Comparison of ENCODE assay signal across 26 cellular contexts in genomic region chr11:102653744-102654291, GRCh38. TPM values are rescaled to one million over a fixed set of nuclear protein-coding genes. Genes with fewer than 3 reads are reported as not detected.
DNase-seq lines count a peak whose midpoint lies in the region; ATAC-seq, FAIRE-seq and TF ChIP-seq lines count a peak whose summit lies in the region.
"Had no signal": no experiment of that assay in that cellular context is flagged by ENCODE, and none has a peak within 500 bp of the region (broad histone marks: within the 10 kb centered on the region; RNA-seq: fewer than 3 reads in every experiment).

No MANE protein-coding gene starts in this region.

- no peak for TF ChIP-seq CTCF in MCF 10A (IDR thresholded peaks at IDR 0.05; ENCODE audit: unreplicated experiment)
- TF ChIP-seq CTCF in breast epithelium (IDR thresholded peaks at IDR 0.05) = no peak
- TF ChIP-seq CTCF in bronchial epithelial cell (IDR thresholded peaks at IDR 0.05; ENCODE audit: insufficient read depth, low read length, severe bottlenecking) = no peak

- H3K4me2 ChIP-seq in trophoblast cell (ENCODE audit: low read length) = no peak overlapping the region

- peak; percentile 16 for DNase-seq in MCF 10A (ENCODE audit: unreplicated experiment)
- DNase-seq in breast epithelium (ENCODE audit: low spot score in 2 of 2) = no peak
- peak; percentile 36 for DNase-seq in MG63
- DNase-seq in bronchial epithelial cell (ENCODE audit: low read depth) = peak; percentile 13
- no peak for DNase-seq in trophoblast cell
- DNase-seq in effector memory CD8-positive, alpha-beta T cell = no peak
- DNase-seq in immature natural killer cell = no peak
- DNase-seq: activated CD4-positive, CD25-positive, alpha-beta regulatory T cell treated with anti-CD3 and anti-CD28 coated beads, Interleukin-2, amount 50 U/mL, for 72 hours; activated CD8-positive, alpha-beta memory T cell treated with anti-CD3 and anti-CD28 coated beads, Interleukin-2, amount 50 U/mL, for 4 hours; activated naive CD4-positive, alpha-beta T cell treated with anti-CD3 and anti-CD28 coated beads for 36 hours; DMS153; glutamatergic neuron; GOT3; KBM-7; NCI-H1092 treated with DMSO at 0.1 percent for 48 hours; NCI-H69; sigmoid colon; stimulated activated CD4-positive, alpha-beta T cell treated with anti-CD3 and anti-CD28 coated beads, Interleukin-2, amount 100 ng/mL, for 24 hours had no signal

- H2AFZ ChIP-seq in trophoblast cell (ENCODE audit: insufficient read depth, low read length, poor library complexity) = no peak overlapping the region

- H3K9me3 Mint-ChIP-seq in MCF 10A (ENCODE audit: unreplicated experiment) (peaks cover 13% of the 10 kb centered on the region), immature natural killer cell (peaks cover 0 to 3% (median 0%) of the 10 kb centered on the region in 6 donors)
- H3K9me3 Mint-ChIP-seq in effector memory CD8-positive, alpha-beta T cell = no peaks in the 10 kb centered on the region

- H3K36me3 ChIP-seq in breast epithelium = no peaks in the 10 kb centered on the region
- H3K36me3 ChIP-seq in MG63 = no peaks in the 10 kb centered on the region
- H3K36me3 ChIP-seq in bronchial epithelial cell (ENCODE audit: control insufficient read depth, insufficient read depth, low read length) = no peaks in the 10 kb centered on the region
- no peaks in the 10 kb centered on the region for H3K36me3 ChIP-seq in trophoblast cell (ENCODE audit: control insufficient read depth in 1 of 2, insufficient read depth in 2 of 2, low read length in 2 of 2)
- H3K36me3 ChIP-seq: sigmoid colon, SJSA1 had no signal

- intact Hi-C loops in MCF 10A (cut with micrococcal nuclease) = no loop called here
- intact Hi-C loops in breast epithelium (cut with DNase I; ENCODE audit: low total_unique reads) = no loop called here

- no peak overlapping the region for H3K9ac ChIP-seq in trophoblast cell (ENCODE audit: low read length)

- peak; percentile 94 for FAIRE-seq in bronchial epithelial cell (lab: Jason Lieb, UNC)

- no peak overlapping the region for H3K27ac ChIP-seq in breast epithelium
- no peak overlapping the region for H3K27ac ChIP-seq in trophoblast cell (ENCODE audit: low read depth, low read length)
- H3K27ac ChIP-seq: coronary artery, sigmoid colon, SJSA1 had no signal

- no peak overlapping the region for H2AK5ac ChIP-seq in trophoblast cell (ENCODE audit: low read length)

- no peak overlapping the region for H3K4me3 Mint-ChIP-seq in MCF 10A (ENCODE audit: unreplicated experiment)
- no peak overlapping the region for H3K4me3 Mint-ChIP-seq in effector memory CD8-positive, alpha-beta T cell
- H3K4me3 Mint-ChIP-seq in immature natural killer cell = no peak overlapping the region
- H3K4me3 Mint-ChIP-seq: activated naive CD4-positive, alpha-beta T cell treated with anti-CD3 and anti-CD28 coated beads for 36 hours; T-helper 2 cell treated with Interferon-gamma antibody and Interleukin-4, amounts not matched to agents 5 μg/mL and 100 μg/mL, for 36 hours had no signal

- no peak overlapping the region for H3K18ac ChIP-seq in trophoblast cell (ENCODE audit: low read length)

- BruUV-seq in MCF 10A (replicated peaks; lab: Mats Ljungman, UMichigan) = no TSS peak

- H4K12ac ChIP-seq in trophoblast cell (ENCODE audit: low read depth, low read length) = no peak overlapping the region

- H3K4me3 ChIP-seq in breast epithelium (no peak overlapping the region), MG63 (no peak overlapping the region), bronchial epithelial cell (ENCODE audit: low read depth, low read length) (no peak overlapping the region), trophoblast cell (ENCODE audit: low read depth, low read length) (peak overlapping the region; percentile 60)
- H3K4me3 ChIP-seq: coronary artery, sigmoid colon, SJSA1 had no signal

- CTCF ChIA-PET in MCF 10A (lab: Yijun Ruan, JAX) = interaction anchor here (0.6 to 3.4 kb wide), 4 partner anchors 12 to 829 kb away, joined by 3 to 20 read pairs (median 6); no protein-coding TSS in a partner anchor

- WGBS in trophoblast cell (ENCODE audit: extremely low coverage, insufficient coverage, insufficient read length) = no CpG with 5 or more reads among the region's 16 CpGs

- no peak overlapping the region for H2BK120ac ChIP-seq in trophoblast cell (ENCODE audit: insufficient read depth, low read length, poor library complexity)

- no peak overlapping the region for H3K23ac ChIP-seq in trophoblast cell (ENCODE audit: low read length)

- POLR2A ChIA-PET in MCF 10A (lab: Yijun Ruan, JAX) = no interaction called here

- no peak overlapping the region for H4K91ac ChIP-seq in trophoblast cell (ENCODE audit: low read depth, low read length)

- H3K4me1 ChIP-seq in breast epithelium (no peaks in the 10 kb centered on the region), trophoblast cell (ENCODE audit: control insufficient read depth in 1 of 2, insufficient read depth in 2 of 2, low read length in 2 of 2) (no peaks in the 10 kb centered on the region)
- H3K4me1 ChIP-seq: sigmoid colon, SJSA1 had no signal

- H4K8ac ChIP-seq in trophoblast cell (ENCODE audit: low read depth, low read length) = no peak overlapping the region

- H3K79me2 ChIP-seq in trophoblast cell (ENCODE audit: control insufficient read depth, insufficient read depth, low read length, poor library complexity) = no peaks in the 10 kb centered on the region

- no peak for TF ChIP-seq POLR2A in breast epithelium (IDR thresholded peaks at IDR 0.05)

- H2BK12ac ChIP-seq in trophoblast cell (ENCODE audit: low read length) = no peak overlapping the region

- peaks cover 0 to 7% of the 10 kb centered on the region in 2 donors for H3K9me3 ChIP-seq in breast epithelium
- H3K9me3 ChIP-seq in MG63 = no peaks in the 10 kb centered on the region
- H3K9me3 ChIP-seq in trophoblast cell (ENCODE audit: insufficient read depth, low read depth, low read length) = peaks cover 5% of the 10 kb centered on the region
- H3K9me3 ChIP-seq: sigmoid colon, SJSA1 had no signal

- no peak for ATAC-seq in effector memory CD8-positive, alpha-beta T cell (replicated peaks)
- ATAC-seq in HG03378 (IDR thresholded peaks at IDR 0.05; ENCODE audit: unreplicated experiment) = no peak

- H3K27me3 ChIP-seq in breast epithelium = no peaks in the 10 kb centered on the region
- H3K27me3 ChIP-seq in MG63 = no peaks in the 10 kb centered on the region; the same call in 1 of the 2 replicates
- no peaks in the 10 kb centered on the region for H3K27me3 ChIP-seq in bronchial epithelial cell (ENCODE audit: control insufficient read depth, insufficient read depth, low read length)
- H3K27me3 ChIP-seq in trophoblast cell (ENCODE audit: insufficient read depth, low read length) = no peaks in the 10 kb centered on the region
- H3K27me3 ChIP-seq: sigmoid colon, SJSA1 had no signal

- no peak overlapping the region for H3K14ac ChIP-seq in trophoblast cell (ENCODE audit: low read length)

- H3K27me3 Mint-ChIP-seq in MCF 10A (ENCODE audit: insufficient read depth, unreplicated experiment) = peaks cover 11% of the 10 kb centered on the region
- H3K27me3 Mint-ChIP-seq in effector memory CD8-positive, alpha-beta T cell = peaks cover 49 to 54% of the 10 kb centered on the region in 2 donors
- peaks cover 0 to 14% (median 3%) of the 10 kb centered on the region in 3 donors for H3K27me3 Mint-ChIP-seq in immature natural killer cell (ENCODE audit: low read depth in 3 of 3)

- H3K4ac ChIP-seq in trophoblast cell (ENCODE audit: low read depth, low read length) = no peak overlapping the region

- no peaks in the 10 kb centered on the region for H3K79me1 ChIP-seq in trophoblast cell (ENCODE audit: low read length)

- H3K36me3 Mint-ChIP-seq in MCF 10A (ENCODE audit: insufficient read depth, unreplicated experiment) = no peaks in the 10 kb centered on the region
- peaks cover 2% of the 10 kb centered on the region for H3K36me3 Mint-ChIP-seq in effector memory CD8-positive, alpha-beta T cell (ENCODE audit: insufficient read depth)
- no peaks in the 10 kb centered on the region for H3K36me3 Mint-ChIP-seq in immature natural killer cell

- no peak overlapping the region for H3K27ac Mint-ChIP-seq in MCF 10A (ENCODE audit: low read depth, unreplicated experiment)
- H3K27ac Mint-ChIP-seq in effector memory CD8-positive, alpha-beta T cell = no peak overlapping the region
- peak overlapping the region in 1 of 6 donors; percentile 58 for H3K27ac Mint-ChIP-seq in immature natural killer cell
- H3K27ac Mint-ChIP-seq: activated naive CD4-positive, alpha-beta T cell treated with anti-CD3 and anti-CD28 coated beads for 36 hours; T-helper 2 cell treated with Interferon-gamma antibody and Interleukin-4, amounts not matched to agents 5 μg/mL and 100 μg/mL, for 36 hours had no signal

- no peaks in the 10 kb centered on the region for H3K4me1 Mint-ChIP-seq in MCF 10A (ENCODE audit: insufficient read depth, unreplicated experiment)
- H3K4me1 Mint-ChIP-seq in effector memory CD8-positive, alpha-beta T cell (ENCODE audit: low read depth in 2 of 2) = no peaks in the 10 kb centered on the region
- H3K4me1 Mint-ChIP-seq in immature natural killer cell = no peaks in the 10 kb centered on the region

- no peak overlapping the region for H2BK5ac ChIP-seq in trophoblast cell (ENCODE audit: low read depth, low read length, poor library complexity)

RNA-seq across cellular contexts. Expression of gene MMP20, which starts 28.7 kb away (rescaled TPM):
- total RNA-seq in MCF 10A (2022) (not detected in 2 replicates), breast epithelium (under 1 TPM in 1 of 3 donors, not detected in 2; 0.59 TPM), bronchial epithelial cell (not detected in 2 replicates)
- not detected in 2 replicates for total RNA-seq in MG63 (2014; rRNA removed; shearing (Covaris generic); ENCODE audit: low replicate concordance)
- polyA plus RNA-seq in trophoblast cell (2013) = 0.04 and 0.12 TPM in 2 replicates
- polyA plus RNA-seq in immature natural killer cell = not detected
- total RNA-seq: activated naive CD4-positive, alpha-beta T cell treated with anti-CD3 and anti-CD28 coated beads for 36 hours; lower leg skin; OCI-LY7; osteocyte; sigmoid colon; SJSA1; urinary bladder had no signal
- polyA plus RNA-seq: sigmoid colon, urinary bladder had no signal

RNA-seq across cellular contexts. Expression of gene MMP27, which starts 51.8 kb away (rescaled TPM):
- total RNA-seq in MCF 10A (2022) (not detected in 2 replicates), breast epithelium (1 to 10 TPM in 1 of 3 donors, under 1 TPM in 1, not detected in 1; 0.33 to 2.1 TPM), bronchial epithelial cell (not detected in 2 replicates)
- not detected in 2 replicates for total RNA-seq in MG63 (2014; rRNA removed; shearing (Covaris generic); ENCODE audit: low replicate concordance)
- polyA plus RNA-seq in trophoblast cell (2013) = not detected in 2 replicates
- not detected for polyA plus RNA-seq in immature natural killer cell
- total RNA-seq: activated naive CD4-positive, alpha-beta T cell treated with anti-CD3 and anti-CD28 coated beads for 36 hours; OCI-LY7; osteocyte; sigmoid colon; SJSA1; urinary bladder had no signal
- polyA plus RNA-seq: sigmoid colon had no signal

Comparison
In these comparisons a context has a peak if more than half of its experiments do, and no peak if none do; other contexts are left out.
1. DNase-seq: peak in MCF 10A (single experiment), MG63 (single experiment) and bronchial epithelial cell (single experiment); none in breast epithelium (0 of 2), trophoblast cell (0 of 2), effector memory CD8-positive, alpha-beta T cell (0 of 3) and immature natural killer cell (0 of 3).